ENCODE assay signal across 11 cellular contexts in genomic region chr6:30924040-30924627, GRCh38. TPM values are rescaled to one million over a fixed set of nuclear protein-coding genes. Genes with fewer than 3 reads are reported as not detected.
DNase-seq lines count a peak whose midpoint lies in the region; ATAC-seq and TF ChIP-seq lines count a peak whose summit lies in the region.
"Not testable (repeated sequence)": the region's sequence is repeated elsewhere in the genome, so short reads cannot be mapped to it uniquely, and the experiment has no call there.
"Had no signal": no experiment of that assay in that cellular context is flagged by ENCODE, and none has a peak within 500 bp of the region (broad histone marks: within the 10 kb centered on the region; RNA-seq: fewer than 3 reads in every experiment).

No MANE protein-coding gene starts in this region.

- peak; percentile 51 for ATAC-seq in Right ventricle myocardium inferior
- ATAC-seq in heart right ventricle: peak in 6 of 8 donors; percentile 12 to 72 (median 58)
- peak in 1 of 2 donors; percentile 57 for ATAC-seq in right cardiac atrium

- not testable (repeated sequence) for H3K4me3 Mint-ChIP-seq in activated naive CD8-positive, alpha-beta T cell

- H3K27me3 Mint-ChIP-seq in activated naive CD8-positive, alpha-beta T cell: not testable (repeated sequence)

- CTCF ChIA-PET in RWPE1 (lab: Yijun Ruan, JAX): interaction anchor here (1.1 kb wide), 1 partner anchor 147 kb away, joined by 5 read pairs; no protein-coding TSS in a partner anchor

- H3K36me3 Mint-ChIP-seq in activated naive CD8-positive, alpha-beta T cell: peaks cover 16% of the 10 kb centered on the region

- TF ChIP-seq CTCF in RWPE1 (conservative IDR thresholded peaks at IDR 0.05; ENCODE audit: low read depth); heart right ventricle (IDR thresholded peaks at IDR 0.05): not testable (repeated sequence)

- not testable (repeated sequence) for H3K9me3 Mint-ChIP-seq in activated naive CD8-positive, alpha-beta T cell (ENCODE audit: low read depth)

- not testable (repeated sequence) for H3K27me3 ChIP-seq in heart right ventricle; right cardiac atrium (ENCODE audit: control insufficient read depth, insufficient read depth)

- 79 to 82% methylated on average over 9 of the region's 9 CpGs for WGBS in heart right ventricle, 2 donors
- 79% methylated on average over 9 of the region's 9 CpGs for WGBS in right cardiac atrium

- peaks cover 0 to 16% (median 0%) of the 10 kb centered on the region in 9 donors for H3K4me1 ChIP-seq in heart right ventricle
- not testable (repeated sequence) for H3K4me1 ChIP-seq in right cardiac atrium (ENCODE audit: control insufficient read depth, insufficient read depth, low read length)

- POLR2A ChIA-PET in RWPE1 (lab: Yijun Ruan, JAX; ENCODE audit: low non-redundant PET): not testable (repeated sequence)

- H3K9me3 ChIP-seq in heart right ventricle: peaks cover 0 to 12% (median 0%) of the 10 kb centered on the region in 11 donors
- not testable (repeated sequence) for H3K9me3 ChIP-seq in right cardiac atrium (ENCODE audit: control insufficient read depth, low read length)

- H3K27ac Mint-ChIP-seq in activated naive CD8-positive, alpha-beta T cell: peak overlapping the region; percentile 50

- peak overlapping the region; percentile 67 for H3K27ac ChIP-seq in RWPE1
- H3K27ac ChIP-seq in heart right ventricle; right cardiac atrium (ENCODE audit: low read length): not testable (repeated sequence)

- intact Hi-C loops in Right ventricle myocardium inferior (cut with DNase I): not testable (repeated sequence)
- intact Hi-C loops in heart right ventricle (cut with DNase I) (loop anchor here in 2 of 10 donors (5.0 to 10.0 kb wide), 3 partner anchors 121 to 153 kb away; no protein-coding TSS in a partner anchor), right cardiac atrium (cut with DNase I) (loop anchor here in 1 of 4 donors (5.0 kb wide), 1 partner anchor 138 kb away; no protein-coding TSS in a partner anchor)

- H3K4me3 ChIP-seq in heart right ventricle; right cardiac atrium (ENCODE audit: low read length): not testable (repeated sequence)

- not testable (repeated sequence) for DNase-seq in RWPE1 (ENCODE audit: low spot score); Right ventricle myocardium inferior (ENCODE audit: missing footprints); heart right ventricle
- peak in 2 of 3 donors; percentile 47 to 57 for DNase-seq in right cardiac atrium

- H3K36me3 ChIP-seq in heart right ventricle: peaks cover 0 to 84% (median 41%) of the 10 kb centered on the region in 9 donors

- not testable (repeated sequence) for H3K4me1 Mint-ChIP-seq in activated naive CD8-positive, alpha-beta T cell (ENCODE audit: low read depth)

RNA-seq across cellular contexts. Expression of gene SFTA2, which starts 7.8 kb away (rescaled TPM):
- total RNA-seq in Right ventricle myocardium inferior: not detected
- not detected for total RNA-seq in heart right ventricle
- polyA plus RNA-seq in heart right ventricle: not detected
- under 1 TPM in 1 of 4 donors, not detected in 3; 0.45 TPM for total RNA-seq in right cardiac atrium
- not detected for polyA plus RNA-seq in right cardiac atrium
- total RNA-seq: A172, A673, Daoy, G401 had no signal
- polyA plus RNA-seq: BJ; CD4-positive, alpha-beta memory T cell had no signal

RNA-seq across cellular contexts. Expression of gene VARS2, which starts 10.1 kb away (rescaled TPM):
- 18.3 TPM for total RNA-seq in Right ventricle myocardium inferior
- total RNA-seq in heart right ventricle: 10 to 100 TPM; 13.4 to 28.4 (median 22.5) TPM
- 10 to 100 TPM in 1 of 2 donors, 1 to 10 TPM in 1; 9.3 to 26.0 TPM for polyA plus RNA-seq in heart right ventricle
- 10 to 100 TPM; 14.8 to 20.8 (median 16.9) TPM for total RNA-seq in right cardiac atrium
- 14.2 TPM for polyA plus RNA-seq in right cardiac atrium

RNA-seq across cellular contexts. Expression of gene GTF2H4, which starts 16.1 kb away (rescaled TPM):
- total RNA-seq in Right ventricle myocardium inferior: 22.2 TPM
- 10 to 100 TPM in 8 of 10 donors, 1 to 10 TPM in 2; 8.3 to 25.1 (median 12.5) TPM for total RNA-seq in heart right ventricle
- polyA plus RNA-seq in heart right ventricle: 10 to 100 TPM; 15.9 to 27.0 TPM
- 10 to 100 TPM; 13.6 to 29.7 (median 18.2) TPM for total RNA-seq in right cardiac atrium
- 10.6 TPM for polyA plus RNA-seq in right cardiac atrium

RNA-seq across cellular contexts. Expression of gene MUCL3, which starts 16.6 kb away (rescaled TPM):
- total RNA-seq in Right ventricle myocardium inferior (not detected), heart right ventricle (under 1 TPM in 1 of 10 donors, not detected in 9; 0.08 TPM), right cardiac atrium (not detected)
- polyA plus RNA-seq in heart right ventricle (not detected), right cardiac atrium (not detected)
- total RNA-seq: A172; A673; CD4-positive, alpha-beta memory T cell; Daoy; G401 had no signal
- polyA plus RNA-seq: BJ; CD4-positive, alpha-beta memory T cell had no signal

RNA-seq across cellular contexts. Expression of gene DDR1, which starts 39.8 kb away (rescaled TPM):
- total RNA-seq in Right ventricle myocardium inferior (32.5 TPM), heart right ventricle (10 to 100 TPM; 15.5 to 49.2 (median 26.9) TPM), right cardiac atrium (100 to 1,000 TPM in 2 of 4 donors, 10 to 100 TPM in 2; 96.2 to 120 (median 100) TPM)
- polyA plus RNA-seq in heart right ventricle (10 to 100 TPM in 1 of 2 donors, 1 to 10 TPM in 1; 7.3 to 12.1 TPM), right cardiac atrium (46.9 TPM)
